Comparison of ENCODE assay signal across 12 cellular contexts in genomic region chr15:100373037-100373896, GRCh38. TPM values are rescaled to one million over a fixed set of nuclear protein-coding genes. Genes with fewer than 3 reads are reported as not detected.
DNase-seq lines count a peak whose midpoint lies in the region; ATAC-seq, FAIRE-seq and TF ChIP-seq lines count a peak whose summit lies in the region.
"Had no signal": no experiment of that assay in that cellular context is flagged by ENCODE, and none has a peak within 500 bp of the region (broad histone marks: within the 10 kb centered on the region; RNA-seq: fewer than 3 reads in every experiment).

No MANE protein-coding gene starts in this region.

- H3K9me3 Mint-ChIP-seq in activated naive CD8-positive, alpha-beta T cell (ENCODE audit: low read depth) = peaks cover 19% of the 10 kb centered on the region
- H3K9me3 Mint-ChIP-seq in activated naive CD8-positive, alpha-beta T cell treated with anti-CD3 and anti-CD28 coated beads, Interleukin-2, amount 50 U/mL, for 24 hours = peaks cover 21% of the 10 kb centered on the region
- H3K9me3 Mint-ChIP-seq in neural progenitor cell = peaks cover 23% of the 10 kb centered on the region

- H3K79me2 ChIP-seq in neural progenitor cell (ENCODE audit: low read depth) = no peaks in the 10 kb centered on the region

- no peak overlapping the region for H3K9ac ChIP-seq in neural progenitor cell

- no peaks in the 10 kb centered on the region for H4K20me1 ChIP-seq in neural progenitor cell (ENCODE audit: low read depth)

- peaks cover 34% of the 10 kb centered on the region for H3K27me3 Mint-ChIP-seq in activated naive CD8-positive, alpha-beta T cell
- peaks cover 37% of the 10 kb centered on the region for H3K27me3 Mint-ChIP-seq in activated naive CD8-positive, alpha-beta T cell treated with anti-CD3 and anti-CD28 coated beads, Interleukin-2, amount 50 U/mL, for 24 hours
- H3K27me3 Mint-ChIP-seq in neural progenitor cell (ENCODE audit: insufficient read depth, low read depth) = peaks cover 32% of the 10 kb centered on the region

- H3K4me1 ChIP-seq in gastroesophageal sphincter (peaks cover 0 to 17% (median 0%) of the 10 kb centered on the region in 3 donors), neural progenitor cell (no peaks in the 10 kb centered on the region)
- H3K4me1 ChIP-seq: SJSA1 had no signal

- H3K36me3 ChIP-seq in gastroesophageal sphincter = no peaks in the 10 kb centered on the region
- no peaks in the 10 kb centered on the region for H3K36me3 ChIP-seq in neural progenitor cell
- H3K36me3 ChIP-seq: SJSA1 had no signal

- no peak for ATAC-seq in activated naive CD8-positive, alpha-beta T cell treated with anti-CD3 and anti-CD28 coated beads, Interleukin-2, amount 50 U/mL, for 24 hours
- peak; percentile 39 for ATAC-seq in gastroesophageal sphincter

- no peak for FAIRE-seq in urothelium cell line (lab: Jason Lieb, UNC)

- no peak for TF ChIP-seq CTCF in gastroesophageal sphincter (IDR thresholded peaks at IDR 0.05)
- TF ChIP-seq CTCF in neural progenitor cell (IDR thresholded peaks at IDR 0.05) = no peak
- TF ChIP-seq CTCF in GM20000 (IDR thresholded peaks at IDR 0.05; ENCODE audit: extremely low read depth, missing control alignments) = no peak

- peak overlapping the region; percentile 97 for H2AFZ ChIP-seq in neural progenitor cell (replicated peaks)

- TF ChIP-seq EP300 in gastroesophageal sphincter (IDR thresholded peaks at IDR 0.05) = no peak

- no peak overlapping the region for H3K27ac Mint-ChIP-seq in activated naive CD8-positive, alpha-beta T cell
- no peak overlapping the region for H3K27ac Mint-ChIP-seq in activated naive CD8-positive, alpha-beta T cell treated with anti-CD3 and anti-CD28 coated beads, Interleukin-2, amount 50 U/mL, for 24 hours
- H3K27ac Mint-ChIP-seq in neural progenitor cell = no peak overlapping the region
- H3K27ac Mint-ChIP-seq: B cell; dendritic cell treated with granulocyte-macrophage colony-stimulating factor and Interleukin-4, amounts not matched to agents 40 ng/mL and 50 ng/mL, for 4 days had no signal

- peak overlapping the region; percentile 18 to 58 for H3K4me3 ChIP-seq in gastroesophageal sphincter
- H3K4me3 ChIP-seq in neural progenitor cell = peak overlapping the region; percentile 55
- H3K4me3 ChIP-seq: SJSA1 had no signal

- TF ChIP-seq POLR2A in gastroesophageal sphincter (IDR thresholded peaks at IDR 0.05) = no peak

- DNase-seq in activated naive CD8-positive, alpha-beta T cell treated with anti-CD3 and anti-CD28 coated beads, Interleukin-2, amount 50 U/mL, for 24 hours = no peak
- DNase-seq in neural progenitor cell (ENCODE audit: low spot score) (peak; percentile 32), urothelium cell line (ENCODE audit: low spot score) (peak; percentile 51), GM20000 (ENCODE audit: low spot score) (no peak), AG08396 (ENCODE audit: low spot score) (no peak), NCI-H2107 treated with DMSO at 0.1 percent for 48 hours (lab: John Stamatoyannopoulos, UW; ENCODE audit: unreplicated experiment) (no peak)
- DNase-seq: NCI-H146 had no signal

- peak overlapping the region; percentile 78 for H3K4me2 ChIP-seq in neural progenitor cell

- H3K27ac ChIP-seq in gastroesophageal sphincter = peak overlapping the region in 3 of 4 donors; percentile 60 to 68 (median 64)
- H3K27ac ChIP-seq in neural progenitor cell = no peak overlapping the region
- H3K27ac ChIP-seq: SJSA1 had no signal

- H3F3A ChIP-seq in neural progenitor cell (ENCODE audit: low read depth) = no peaks in the 10 kb centered on the region

- H3K4me3 Mint-ChIP-seq in activated naive CD8-positive, alpha-beta T cell = peak overlapping the region; percentile 44
- no peak overlapping the region for H3K4me3 Mint-ChIP-seq in activated naive CD8-positive, alpha-beta T cell treated with anti-CD3 and anti-CD28 coated beads, Interleukin-2, amount 50 U/mL, for 24 hours
- H3K4me3 Mint-ChIP-seq in neural progenitor cell = no peak overlapping the region
- H3K4me3 Mint-ChIP-seq: B cell; dendritic cell treated with granulocyte-macrophage colony-stimulating factor and Interleukin-4, amounts not matched to agents 40 ng/mL and 50 ng/mL, for 4 days had no signal

- H3K36me3 Mint-ChIP-seq in activated naive CD8-positive, alpha-beta T cell = peaks cover 13% of the 10 kb centered on the region
- peaks cover 4% of the 10 kb centered on the region for H3K36me3 Mint-ChIP-seq in activated naive CD8-positive, alpha-beta T cell treated with anti-CD3 and anti-CD28 coated beads, Interleukin-2, amount 50 U/mL, for 24 hours (ENCODE audit: low read depth)
- H3K36me3 Mint-ChIP-seq in neural progenitor cell = peaks cover 1% of the 10 kb centered on the region

- peaks cover 37% of the 10 kb centered on the region for H3K27me3 ChIP-seq in gastroesophageal sphincter
- peaks cover 37% of the 10 kb centered on the region for H3K27me3 ChIP-seq in neural progenitor cell
- H3K27me3 ChIP-seq: SJSA1 had no signal

- 4 to 22% methylated on average over 3 to 4 of the region's 83 CpGs for WGBS in gastroesophageal sphincter (ENCODE audit: low coverage in 1 of 2), 2 donors

- peaks cover 11% of the 10 kb centered on the region for H3K4me1 Mint-ChIP-seq in activated naive CD8-positive, alpha-beta T cell (ENCODE audit: low read depth)
- peaks cover 8% of the 10 kb centered on the region for H3K4me1 Mint-ChIP-seq in activated naive CD8-positive, alpha-beta T cell treated with anti-CD3 and anti-CD28 coated beads, Interleukin-2, amount 50 U/mL, for 24 hours
- peaks cover 3% of the 10 kb centered on the region for H3K4me1 Mint-ChIP-seq in neural progenitor cell

- H3K9me3 ChIP-seq in gastroesophageal sphincter = peaks cover 0 to 8% (median 0%) of the 10 kb centered on the region in 3 donors
- H3K9me3 ChIP-seq in neural progenitor cell (ENCODE audit: low read depth) = no peaks in the 10 kb centered on the region
- H3K9me3 ChIP-seq: SJSA1 had no signal

RNA-seq across cellular contexts. Expression of gene ADAMTS17, which starts 31.5 kb away (rescaled TPM):
- 10 to 100 TPM in 2 of 4 donors, 1 to 10 TPM in 2; 4.9 to 14.0 (median 11.3) TPM for total RNA-seq in gastroesophageal sphincter
- 1.1 and 1.5 TPM in 2 replicates for total RNA-seq in neural progenitor cell (ENCODE audit: low replicate concordance)

Comparison
In these comparisons a context has a peak if more than half of its experiments do, and no peak if none do; other contexts are left out.
1. DNase-seq: peak in neural progenitor cell (single experiment) and urothelium cell line (single experiment); none in activated naive CD8-positive, alpha-beta T cell treated with anti-CD3 and anti-CD28 coated beads, Interleukin-2, amount 50 U/mL, for 24 hours (single experiment), GM20000 (single experiment), AG08396 (single experiment) and NCI-H2107 treated with DMSO at 0.1 percent for 48 hours (single experiment).